ENCODE assay signal across 13 cellular contexts in genomic region chr10:60937784-60938654, GRCh38. TPM values are rescaled to one million over a fixed set of nuclear protein-coding genes. Genes with fewer than 3 reads are reported as not detected.
DNase-seq lines count a peak whose midpoint lies in the region; ATAC-seq, FAIRE-seq and TF ChIP-seq lines count a peak whose summit lies in the region.
"Had no signal": no experiment of that assay in that cellular context is flagged by ENCODE, and none has a peak within 500 bp of the region (broad histone marks: within the 10 kb centered on the region; RNA-seq: fewer than 3 reads in every experiment).

No MANE protein-coding gene starts in this region.

- H3K36me3 ChIP-seq in osteoblast (ENCODE audit: insufficient read depth, low read length) = peaks cover 8% of the 10 kb centered on the region

- intact Hi-C loops in activated CD8-positive, alpha-beta T cell treated with anti-CD3 and anti-CD28 coated beads for 36 hours (cut with micrococcal nuclease) = no loop called here

- peak in 1 of 2 experiments; percentile 53 for DNase-seq in A549 (ENCODE audit: low read depth in 1 of 2, low spot score in 1 of 2)
- peak; percentile 56 to 73 for DNase-seq in foreskin fibroblast
- peak; percentile 58 for DNase-seq in osteoblast (ENCODE audit: insufficient read length, low spot score, missing footprints)
- no peak for DNase-seq in activated CD8-positive, alpha-beta memory T cell treated with anti-CD3 and anti-CD28 coated beads for 24 hours
- no peak for DNase-seq in GM19240 (ENCODE audit: insufficient read length, low spot score)
- DNase-seq in activated CD8-positive, alpha-beta T cell treated with anti-CD3 and anti-CD28 coated beads for 36 hours = no peak
- DNase-seq: KG1, NCI-H2171 treated with DMSO at 0.1 percent for 48 hours, retina, RPMI8226 had no signal

- H2AFZ ChIP-seq in osteoblast (ENCODE audit: low read length) = no peak overlapping the region

- peaks cover 35% of the 10 kb centered on the region for H3K4me1 ChIP-seq in A549
- peaks cover 12% of the 10 kb centered on the region for H3K4me1 ChIP-seq in osteoblast (ENCODE audit: insufficient read depth, low read length)
- H3K4me1 ChIP-seq: foreskin keratinocyte had no signal

- no peak overlapping the region for H3K4me3 Mint-ChIP-seq in activated CD8-positive, alpha-beta T cell treated with anti-CD3 and anti-CD28 coated beads for 36 hours

- peaks cover 4% of the 10 kb centered on the region for H3K4me1 Mint-ChIP-seq in activated CD8-positive, alpha-beta T cell treated with anti-CD3 and anti-CD28 coated beads for 36 hours (ENCODE audit: low read depth)

- no peaks in the 10 kb centered on the region for H3K27me3 ChIP-seq in osteoblast (ENCODE audit: insufficient read depth, low read length)
- H3K27me3 ChIP-seq: foreskin keratinocyte had no signal

- TF ChIP-seq EP300 in A549 (IDR thresholded peaks at IDR 0.05) = no peak

- no peaks in the 10 kb centered on the region for H3K36me3 Mint-ChIP-seq in activated CD8-positive, alpha-beta T cell treated with anti-CD3 and anti-CD28 coated beads for 36 hours (ENCODE audit: low read depth)

- no peak for FAIRE-seq in A549 (lab: Jason Lieb, UNC)

- no peak overlapping the region for H3K27ac Mint-ChIP-seq in activated CD8-positive, alpha-beta T cell treated with anti-CD3 and anti-CD28 coated beads for 36 hours

- H3K4me3 ChIP-seq in A549 (no peak overlapping the region), foreskin fibroblast (ENCODE audit: low read depth in 1 of 2, low read length in 2 of 2) (no peak overlapping the region), osteoblast (ENCODE audit: insufficient read depth, low read length) (no peak overlapping the region)

- peaks cover 19% of the 10 kb centered on the region for H3K79me2 ChIP-seq in osteoblast (ENCODE audit: insufficient read depth, low read length)

- H3K9me3 ChIP-seq in A549 (no peaks in the 10 kb centered on the region), osteoblast (ENCODE audit: low read depth, low read length) (no peaks in the 10 kb centered on the region)

- peaks cover 19% of the 10 kb centered on the region for H3K27me3 Mint-ChIP-seq in activated CD8-positive, alpha-beta T cell treated with anti-CD3 and anti-CD28 coated beads for 36 hours

- WGBS in A549 (ENCODE audit: missing lambda C conversion rate) = 59% methylated on average over 5 of the region's 5 CpGs

- ATAC-seq in A549 = peak in 1 of 2 experiments; percentile 44; a peak in 3 of 6 replicates
- ATAC-seq in SK-N-SH treated with all-trans-retinoic acid at 6 μM for 48 hours = peak; percentile 35; the same call in 2 of the 3 replicates
- no peak for ATAC-seq in activated CD8-positive, alpha-beta T cell treated with anti-CD3 and anti-CD28 coated beads for 36 hours
- ATAC-seq in GM18870 (IDR thresholded peaks at IDR 0.05; ENCODE audit: unreplicated experiment) = no peak
- ATAC-seq: foreskin keratinocyte had no signal

- CTCF ChIA-PET in A549 (lab: Yijun Ruan, JAX) = interaction anchor here (1.1 kb wide), 1 partner anchor 10 kb away, joined by 3 read pairs; no protein-coding TSS in a partner anchor
- CTCF ChIA-PET in activated CD8-positive, alpha-beta T cell treated with anti-CD3 and anti-CD28 coated beads for 36 hours (lab: Charles Lee) = no interaction called here

- H3K9me3 Mint-ChIP-seq in activated CD8-positive, alpha-beta T cell treated with anti-CD3 and anti-CD28 coated beads for 36 hours = no peaks in the 10 kb centered on the region

- H3K27ac ChIP-seq in A549 (0 out of 6 replicates have a peak overlapping the region, but pooled peaks of 1 of the 2 experiments have one; percentile 2), osteoblast (ENCODE audit: low read depth, low read length) (peak overlapping the region; percentile 5)
- H3K27ac ChIP-seq: foreskin keratinocyte had no signal

- POLR2A ChIA-PET in A549 (lab: Yijun Ruan, JAX) = no interaction called here
- POLR2A ChIA-PET in activated CD8-positive, alpha-beta T cell treated with anti-CD3 and anti-CD28 coated beads for 36 hours (lab: Charles Lee) = no interaction called here

- no peak for TF ChIP-seq POLR2A in A549 (IDR thresholded peaks at IDR 0.05; ENCODE audit: low read length)

- peak overlapping the region; percentile 29 for H3K4me2 ChIP-seq in A549
- no peak overlapping the region for H3K4me2 ChIP-seq in osteoblast (ENCODE audit: insufficient read depth, low read length)

- no peak for TF ChIP-seq RAD21 in A549 (conservative IDR thresholded peaks at IDR 0.05 in 1 of 2, IDR thresholded peaks at IDR 0.05 in 1 of 2)

- no peaks in the 10 kb centered on the region for H4K20me1 ChIP-seq in osteoblast (ENCODE audit: insufficient read depth, low read length)

- TF ChIP-seq CTCF in A549 (IDR thresholded peaks at IDR 0.05) (no peak), foreskin fibroblast (IDR thresholded peaks at IDR 0.05; ENCODE audit: low read depth, low read length) (no peak), osteoblast (IDR thresholded peaks at IDR 0.05; ENCODE audit: extremely low read depth, low read depth, low read length) (no peak)
- TF ChIP-seq CTCF in activated CD8-positive, alpha-beta T cell treated with anti-CD3 and anti-CD28 coated beads for 36 hours (IDR thresholded peaks at IDR 0.05) = no peak

TF ChIP-seq in A549, 52 proteins besides CTCF, POLR2A, EP300 and RAD21:
- no peak for TF ChIP-seq RFX5 (IDR thresholded peaks at IDR 0.05)
- TF ChIP-seq FOSL2 (IDR thresholded peaks at IDR 0.05) = 0 out of 2 replicates have a peak, but pooled peaks have one; percentile 33
- peak; percentile 61 for TF ChIP-seq FOSL2 (CRISPR knock-in tag; IDR thresholded peaks at IDR 0.05)
- peak; percentile 94; the same call in 1 of the 2 replicates for TF ChIP-seq CHD4 (IDR thresholded peaks at IDR 0.05; ENCODE audit: borderline replicate concordance)
- TF ChIP-seq NPAS2 (CRISPR knock-in tag; IDR thresholded peaks at IDR 0.05; ENCODE audit: borderline replicate concordance) = no peak
- TF ChIP-seq FOSB (CRISPR knock-in tag; IDR thresholded peaks at IDR 0.05) = no peak
- no peak for TF ChIP-seq CBX8 (IDR thresholded peaks at IDR 0.05)
- TF ChIP-seq KDM1A (IDR thresholded peaks at IDR 0.05; ENCODE audit: low read depth) = peak; percentile 84
- TF ChIP-seq RARB (CRISPR knock-in tag; IDR thresholded peaks at IDR 0.05) = no peak
- TF ChIP-seq MAZ (IDR thresholded peaks at IDR 0.05; ENCODE audit: borderline replicate concordance, low read depth, low read length) = no peak
- no peak for TF ChIP-seq SREBF2 (IDR thresholded peaks at IDR 0.05)
- no peak for TF ChIP-seq NFE2L2 (conservative IDR thresholded peaks at IDR 0.05; ENCODE audit: low read length)
- TF ChIP-seq JUNB (IDR thresholded peaks at IDR 0.05) = 0 out of 2 replicates have a peak, but pooled peaks have one; percentile 39
- peak; percentile 39 for TF ChIP-seq MAFK (IDR thresholded peaks at IDR 0.05; ENCODE audit: partially characterized antibody)
- no peak for TF ChIP-seq HDAC2 (IDR thresholded peaks at IDR 0.05)
- 0 out of 4 replicates have a peak, but pooled peaks of 1 of the 2 experiments have one; percentile 14 for TF ChIP-seq CEBPB (IDR thresholded peaks at IDR 0.05)

TF ChIP-seq in SK-N-SH treated with all-trans-retinoic acid at 6 μM for 48 hours, 23 proteins besides CTCF, POLR2A, EP300 and RAD21:
- TF ChIP-seq BACH2 (CRISPR knock-in tag; IDR thresholded peaks at IDR 0.05; ENCODE audit: borderline replicate concordance) (no peak), OSR1 (CRISPR knock-in tag; IDR thresholded peaks at IDR 0.05) (no peak), POU6F1 (CRISPR knock-in tag; IDR thresholded peaks at IDR 0.05; ENCODE audit: borderline replicate concordance, low read depth) (no peak), RARB (CRISPR knock-in tag; IDR thresholded peaks at IDR 0.05) (no peak), ISL1 (CRISPR knock-in tag; IDR thresholded peaks at IDR 0.05) (peak; percentile 27; the same call in 1 of the 2 replicates), ZNF8 (CRISPR knock-in tag; IDR thresholded peaks at IDR 0.05) (no peak), SNAI2 (CRISPR knock-in tag; IDR thresholded peaks at IDR 0.05) (no peak), PPARA (CRISPR knock-in tag; IDR thresholded peaks at IDR 0.05; ENCODE audit: borderline replicate concordance) (no peak), TCF4 (CRISPR knock-in tag; IDR thresholded peaks at IDR 0.05; ENCODE audit: borderline replicate concordance) (no peak)

RNA-seq across cellular contexts. Expression of gene RHOBTB1, which starts 6.0 kb away (rescaled TPM):
- polyA plus RNA-seq in A549 (2011; rRNA removed) (24.7 TPM in 2 replicates), A549 (2017; fragmentation: RNase III; extraction: RNeasy Plus Mini Kit Qiagen cat#74134 plus additional on column Dnase treatment) (5.3 to 6.6 TPM (median 5.7 TPM) in 3 replicates)
- polyA plus RNA-seq in A549 (2012; cell fraction: cytosol; rRNA removed) = 4.3 and 4.9 TPM in 2 replicates
- 2.6 and 4.2 TPM in 2 replicates for polyA plus RNA-seq in A549 (2012; cell fraction: nucleus; rRNA removed)
- polyA minus RNA-seq in A549 (2011; rRNA and poly(A)+ RNA removed) = 19.1 and 23.7 TPM in 2 replicates
- total RNA-seq in osteoblast = 32.9 and 38.0 TPM in 2 replicates
- under 1 TPM; 0.09 to 0.74 TPM for total RNA-seq in activated CD8-positive, alpha-beta T cell treated with anti-CD3 and anti-CD28 coated beads for 36 hours

Comparison
In these comparisons a context has a peak if more than half of its experiments do, and no peak if none do; other contexts are left out.
1. DNase-seq: peak in foreskin fibroblast (2 of 2) and osteoblast (single experiment); none in activated CD8-positive, alpha-beta memory T cell treated with anti-CD3 and anti-CD28 coated beads for 24 hours (single experiment), GM19240 (single experiment) and activated CD8-positive, alpha-beta T cell treated with anti-CD3 and anti-CD28 coated beads for 36 hours (single experiment).
2. RNA of gene RHOBTB1, which starts 6.0 kb away (total RNA-seq): 32.9 to 38.0 TPM in osteoblast; 0.09 to 0.74 TPM in activated CD8-positive, alpha-beta T cell treated with anti-CD3 and anti-CD28 coated beads for 36 hours; every median in the first group is over 10 times any median in the second.